Comparison of ENCODE assay signal across 24 cellular contexts in the genomic region with DNA sequence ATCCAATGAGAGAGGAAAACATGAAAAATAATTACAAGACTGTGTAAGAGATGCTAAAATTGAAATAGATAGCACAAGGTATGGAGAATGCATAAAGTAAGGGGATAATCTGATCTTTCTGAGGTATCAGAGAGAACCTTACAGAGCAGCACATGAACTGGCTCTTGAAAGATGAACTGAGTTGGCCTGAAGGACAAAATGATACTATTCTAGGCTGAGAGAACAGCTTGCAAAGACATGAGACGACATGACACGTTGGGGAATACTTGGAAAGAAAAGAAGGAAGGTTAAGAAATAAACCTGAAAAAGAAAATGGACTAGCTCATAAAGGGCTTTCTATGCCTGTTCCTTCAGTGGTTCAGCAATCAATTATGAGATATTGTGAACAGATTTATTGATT.
DNase-seq lines count a peak whose midpoint lies in the region; ATAC-seq, FAIRE-seq and TF ChIP-seq lines count a peak whose summit lies in the region.
"Had no signal": no experiment of that assay in that cellular context is flagged by ENCODE, and none has a peak within 500 bp of the region (broad histone marks: within the 10 kb centered on the region; RNA-seq: fewer than 3 reads in every experiment).

No MANE protein-coding gene starts in this region.

- H2AK5ac ChIP-seq in mesendoderm (ENCODE audit: low read length) = no peak overlapping the region

- H4K20me1 ChIP-seq in HepG2 (ENCODE audit: insufficient read depth, low read length) = no peaks in the 10 kb centered on the region
- H4K20me1 ChIP-seq: BLaER1 had no signal

- no peak for FAIRE-seq in HepG2 (lab: Jason Lieb, UNC)
- FAIRE-seq: A204.1, D721Med, GM12892, H1 had no signal

- H3K18ac ChIP-seq in mesendoderm (ENCODE audit: low read length) = no peak overlapping the region

- BruUV-seq in HepG2 (replicated peaks; lab: Mats Ljungman, UMichigan) (TSS peak; percentile 20), Panc1 (replicated peaks; lab: Mats Ljungman, UMichigan) (TSS peak; percentile 13)

- H3K27ac ChIP-seq in HepG2 (ENCODE audit: extremely low read length, insufficient read depth, low read length) (no peak overlapping the region), right lobe of liver (no peak overlapping the region), Panc1 (ENCODE audit: low read length) (no peak overlapping the region), gastrocnemius medialis (peak overlapping the region in 3 of 4 donors; percentile 3 to 49 (median 39)), mesendoderm (ENCODE audit: low read depth, low read length) (no peak overlapping the region)
- H3K27ac ChIP-seq: 22Rv1, BLaER1, C4-2B, GM23248 had no signal

- TF ChIP-seq POLR2A in HepG2 (IDR thresholded peaks at IDR 0.05; ENCODE audit: insufficient read depth in 1 of 2, low read depth in 2 of 2, low read length in 2 of 2) = no peak
- no peak for TF ChIP-seq POLR2A in right lobe of liver (IDR thresholded peaks at IDR 0.05)
- no peak for TF ChIP-seq POLR2A in gastrocnemius medialis (IDR thresholded peaks at IDR 0.05)

- no peak overlapping the region for H2BK5ac ChIP-seq in mesendoderm (ENCODE audit: low read length)

- H3K4me2 ChIP-seq in HepG2 (ENCODE audit: low read depth, low read length) (no peak overlapping the region), mesendoderm (ENCODE audit: low read length) (no peak overlapping the region)
- H3K4me2 ChIP-seq: BLaER1 had no signal

- TF ChIP-seq EP300 in HepG2 (IDR thresholded peaks at IDR 0.05; ENCODE audit: low read depth in 2 of 2, low read length in 2 of 2) (no peak), HepG2 (CRISPR knock-in tag; IDR thresholded peaks at IDR 0.05; ENCODE audit: borderline replicate concordance) (no peak)

- no peak overlapping the region for H3K23ac ChIP-seq in mesendoderm (ENCODE audit: low read length)

- H2AFZ ChIP-seq in HepG2 (ENCODE audit: low read length) = no peak overlapping the region
- H2AFZ ChIP-seq: GM23248 had no signal

- H3K27me3 ChIP-seq in HepG2 (ENCODE audit: control insufficient read depth in 1 of 2, insufficient read depth in 2 of 2, low read length in 2 of 2) = no peaks in the 10 kb centered on the region
- H3K27me3 ChIP-seq in right lobe of liver = no peaks in the 10 kb centered on the region
- no peaks in the 10 kb centered on the region for H3K27me3 ChIP-seq in Panc1 (ENCODE audit: control insufficient read depth, insufficient read depth, low read length)
- H3K27me3 ChIP-seq in gastrocnemius medialis = no peaks in the 10 kb centered on the region
- H3K27me3 ChIP-seq in mesendoderm (ENCODE audit: insufficient read depth, low read length, poor library complexity) = no peaks in the 10 kb centered on the region
- H3K27me3 ChIP-seq: BLaER1 had no signal

- DNase-seq in HepG2 (ENCODE audit: low spot score) (no peak), right lobe of liver (no peak), Panc1 (ENCODE audit: low read depth, low spot score) (no peak), gastrocnemius medialis (no peak), DMS153 treated with DMSO at 0.1 percent for 48 hours (lab: John Stamatoyannopoulos, UW; ENCODE audit: unreplicated experiment) (no peak), mesendoderm (no peak), NCI-H1092 treated with DMSO at 0.1 percent for 48 hours (lab: John Stamatoyannopoulos, UW) (no peak)
- DNase-seq: CD4-positive, CD25-positive, alpha-beta regulatory T cell; CD8-positive, alpha-beta T cell; DMS 273 treated with DMSO at 0.1 percent for 48 hours; DMS53; DMS79 treated with DMSO at 0.1 percent for 48 hours; GF-D8; GM23248; H7; HCEC 1CT had no signal

- intact Hi-C loops in HepG2 (cut with micrococcal nuclease; ENCODE audit: unreplicated experiment) = no loop called here
- intact Hi-C loops in right lobe of liver (cut with DNase I) = no loop called here
- intact Hi-C loops in Panc1 (cut with micrococcal nuclease; ENCODE audit: unreplicated experiment) = no loop called here
- intact Hi-C loops in gastrocnemius medialis (cut with DNase I; ENCODE audit: low total_unique reads) = no loop called here

- H3K79me1 ChIP-seq in mesendoderm (ENCODE audit: low read length) = no peaks in the 10 kb centered on the region

- no peak overlapping the region for H2BK15ac ChIP-seq in mesendoderm (replicated peaks; ENCODE audit: low read depth)

- no peak overlapping the region for H4K8ac ChIP-seq in mesendoderm (ENCODE audit: low read depth, low read length)

- H3K4me1 ChIP-seq in HepG2 (ENCODE audit: insufficient read depth, low read length) = no peaks in the 10 kb centered on the region
- peaks cover 0 to 11% (median 0%) of the 10 kb centered on the region in 4 donors for H3K4me1 ChIP-seq in right lobe of liver
- H3K4me1 ChIP-seq in Panc1 (ENCODE audit: control insufficient read depth, insufficient read depth, low read length) = no peaks in the 10 kb centered on the region
- H3K4me1 ChIP-seq in gastrocnemius medialis = peaks cover 19 to 28% of the 10 kb centered on the region in 2 donors
- peaks cover 13% of the 10 kb centered on the region for H3K4me1 ChIP-seq in mesendoderm (ENCODE audit: control insufficient read depth, low read depth, low read length)
- H3K4me1 ChIP-seq: BLaER1 had no signal

- no peak overlapping the region for H3K9ac ChIP-seq in HepG2 (ENCODE audit: insufficient read depth, low read depth, low read length)
- H3K9ac ChIP-seq in mesendoderm (ENCODE audit: low read length) = no peak overlapping the region
- H3K9ac ChIP-seq: BLaER1, GM23248 had no signal

- TF ChIP-seq RAD21 in HepG2 (CRISPR knock-in tag; IDR thresholded peaks at IDR 0.05) = no peak

- in situ Hi-C loops in HepG2 (cut with HindIII; ENCODE audit: extremely low pct_ligation_motif_present, low pct_unique_long_range_greater_than_20kb) (no loop called here), Panc1 (cut with HindIII; ENCODE audit: low pct_unique_long_range_greater_than_20kb, low sequenced_read_pairs) (no loop called here), gastrocnemius medialis (cut with MboI; ENCODE audit: low sequenced_read_pairs in 4 of 4) (no loop called here)

- POLR2A ChIA-PET in HepG2 (lab: Yijun Ruan, JAX) (no interaction called here), Panc1 (lab: Charles Lee) (no interaction called here)

- H3K36me3 ChIP-seq in HepG2 (replicated peaks in 1 of 2; ENCODE audit: control insufficient read depth in 1 of 2, insufficient read depth in 2 of 2, low read length in 2 of 2) (peaks cover 1 to 18% of the 10 kb centered on the region in 2 experiments; a peak in 4 of 5 replicates), right lobe of liver (no peaks in the 10 kb centered on the region), Panc1 (ENCODE audit: control insufficient read depth, insufficient read depth, low read length) (no peaks in the 10 kb centered on the region), gastrocnemius medialis (peaks cover 0 to 9% of the 10 kb centered on the region in 2 donors), mesendoderm (ENCODE audit: control insufficient read depth, insufficient read depth, low read length) (no peaks in the 10 kb centered on the region)

- H3K56ac ChIP-seq in mesendoderm (ENCODE audit: low read length) = no peak overlapping the region

- H3K79me2 ChIP-seq in HepG2 (ENCODE audit: insufficient read depth, low read length) = no peaks in the 10 kb centered on the region
- H3K79me2 ChIP-seq in mesendoderm (ENCODE audit: control insufficient read depth, insufficient read depth, low read length) = no peaks in the 10 kb centered on the region

- 99% methylated on average over 2 of the region's 2 CpGs for WGBS in HepG2 (ENCODE audit: low lambda C conversion rate)
- 100% methylated on average over 2 of the region's 2 CpGs for WGBS in right lobe of liver (ENCODE audit: insufficient coverage, low coverage, low lambda C conversion rate, missing lambda C conversion rate)
- WGBS in mesendoderm (ENCODE audit: extremely low coverage, insufficient coverage, low lambda C conversion rate) = no CpG with 5 or more reads among the region's 2 CpGs

- no peak overlapping the region for H3K4ac ChIP-seq in mesendoderm (ENCODE audit: low read depth, low read length)

- H3K4me3 ChIP-seq in HepG2 (replicated peaks in 1 of 3; ENCODE audit: insufficient read depth in 1 of 3, low read depth in 2 of 3, low read length in 3 of 3) = no peak overlapping the region
- no peak overlapping the region for H3K4me3 ChIP-seq in right lobe of liver
- no peak overlapping the region for H3K4me3 ChIP-seq in Panc1 (ENCODE audit: low read depth in 2 of 2, low read length in 2 of 2)
- H3K4me3 ChIP-seq in gastrocnemius medialis = no peak overlapping the region
- no peak overlapping the region for H3K4me3 ChIP-seq in mesendoderm (ENCODE audit: low read length)
- H3K4me3 ChIP-seq: BLaER1, GM23248 had no signal

- H3K9me3 ChIP-seq in HepG2 (ENCODE audit: low read length) (no peaks in the 10 kb centered on the region), right lobe of liver (no peaks in the 10 kb centered on the region), Panc1 (ENCODE audit: control insufficient read depth, insufficient read depth, low read depth, low read length) (no peaks in the 10 kb centered on the region), gastrocnemius medialis (no peaks in the 10 kb centered on the region)
- H3K9me3 ChIP-seq: BLaER1 had no signal

- CTCF ChIA-PET in HepG2 (lab: Yijun Ruan, JAX; ENCODE audit: low intra/inter-chr PET ratio, low total read pairs) (no interaction called here), Panc1 (lab: Charles Lee) (no interaction called here)

- no peak overlapping the region for H2BK120ac ChIP-seq in mesendoderm (ENCODE audit: low read depth, low read length)

- TF ChIP-seq CTCF in HepG2 (CRISPR knock-in tag; IDR thresholded peaks at IDR 0.05) = no peak
- no peak for TF ChIP-seq CTCF in right lobe of liver (IDR thresholded peaks at IDR 0.05)
- no peak for TF ChIP-seq CTCF in Panc1 (IDR thresholded peaks at IDR 0.05)
- no peak for TF ChIP-seq CTCF in gastrocnemius medialis (IDR thresholded peaks at IDR 0.05 in 4 of 5, conservative IDR thresholded peaks at IDR 0.05 in 1 of 5)

- H4K5ac ChIP-seq in mesendoderm (ENCODE audit: low read length) = no peak overlapping the region

- ATAC-seq in HepG2 = no peak
- ATAC-seq in right lobe of liver = no peak
- peak; percentile 12 for ATAC-seq in HG02981 (IDR thresholded peaks at IDR 0.05; ENCODE audit: unreplicated experiment)
- no peak for ATAC-seq in Panc1
- peak; percentile 70 for ATAC-seq in gastrocnemius medialis
- ATAC-seq: CD8-positive, alpha-beta T cell had no signal

TF ChIP-seq in HepG2, 621 proteins besides CTCF, POLR2A, EP300 and RAD21 (continues in another document):
- TF ChIP-seq ZNF530 (CRISPR knock-in tag; IDR thresholded peaks at IDR 0.05; ENCODE audit: low read depth) = no peak
- TF ChIP-seq, protein P1, sequence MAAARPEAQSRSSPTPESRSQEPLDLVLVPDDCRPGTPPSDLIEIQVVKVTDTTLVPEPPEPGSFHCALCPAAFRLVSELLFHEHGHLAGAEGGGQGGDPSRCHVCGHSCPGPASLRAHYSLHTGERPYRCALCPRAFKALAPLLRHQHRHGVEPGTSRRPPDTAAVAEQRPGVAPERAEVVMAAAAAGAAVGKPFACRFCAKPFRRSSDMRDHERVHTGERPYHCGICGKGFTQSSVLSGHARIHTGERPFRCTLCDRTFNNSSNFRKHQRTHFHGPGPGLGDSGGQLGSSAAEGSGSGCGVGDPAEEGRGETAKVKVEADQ (CRISPR knock-in tag; IDR thresholded peaks at IDR 0.05; ENCODE audit: borderline replicate concordance) = no peak

Comparison
In these comparisons a context has a peak if more than half of its experiments do, and no peak if none do; other contexts are left out.
1. ATAC-seq: peak in HG02981 (single experiment) and gastrocnemius medialis (2 of 2); none in HepG2 (single experiment), right lobe of liver (0 of 4) and Panc1 (single experiment).
2. H3K27ac ChIP-seq: peak in gastrocnemius medialis (3 of 4); none in HepG2 (single experiment), right lobe of liver (0 of 3), Panc1 (single experiment) and mesendoderm (single experiment).